ENCODE assay signal across 8 cellular contexts in the genomic region with DNA sequence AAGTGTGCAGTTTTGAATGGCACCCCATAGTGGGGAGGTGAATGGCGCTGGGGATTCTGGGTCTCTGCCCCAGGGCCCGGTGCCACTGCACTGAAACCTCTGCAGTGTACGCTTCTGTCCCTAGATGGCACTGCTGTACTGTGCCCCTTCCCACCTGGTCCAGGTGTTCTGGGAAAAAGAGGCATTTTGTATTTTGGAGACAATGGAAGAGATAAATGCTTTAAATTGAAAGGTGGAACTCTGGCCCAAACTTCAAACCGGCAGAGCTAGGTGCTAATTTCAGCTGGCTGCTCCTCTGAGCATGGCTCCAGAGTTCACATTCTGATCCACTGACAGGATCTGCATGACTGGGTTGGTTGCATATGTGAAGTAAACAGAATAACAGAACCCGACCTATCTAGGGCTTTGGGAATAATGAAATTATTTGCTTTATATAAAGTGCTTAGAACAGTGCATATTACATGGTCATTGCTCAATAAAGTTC. TPM values are rescaled to one million over a fixed set of nuclear protein-coding genes. Genes with fewer than 3 reads are reported as not detected.
A peak's percentile ranks its signal among the peaks of the same experiment; 100 is the strongest.
DNase-seq lines count a peak whose midpoint lies in the region; ATAC-seq, FAIRE-seq and TF ChIP-seq lines count a peak whose summit lies in the region.

No MANE protein-coding gene starts in this region.

- H2BK120ac ChIP-seq in H1 (replicated peaks; ENCODE audit: low read depth, low read length) = no peak overlapping the region

- H2AK5ac ChIP-seq in H1 (ENCODE audit: low read depth, low read length) = no peak overlapping the region

- H4K5ac ChIP-seq in H1 (ENCODE audit: insufficient read length, low read depth, low read length) = no peak overlapping the region

- no peak overlapping the region for H4K91ac ChIP-seq in H1 (replicated peaks; ENCODE audit: insufficient read length, low read length)

- H3K56ac ChIP-seq in H1 (replicated peaks; ENCODE audit: insufficient read length, low read depth, low read length) = no peak overlapping the region

- no peak overlapping the region for H3K23ac ChIP-seq in H1 (ENCODE audit: insufficient read length)

- H4K8ac ChIP-seq in H1 (ENCODE audit: extremely low read depth, insufficient read depth, low read length) = no peak overlapping the region

- no peak for FAIRE-seq in HTR-8/SVneo (lab: Jason Lieb, UNC)
- peak; percentile 24 for FAIRE-seq in H1 (lab: Jason Lieb, UNC)

- H3K4me2 ChIP-seq in H1 (ENCODE audit: insufficient read depth in 1 of 2, low read depth in 2 of 2, low read length in 2 of 2) = no peak overlapping the region

- peak; percentile 76 to 87 for TF ChIP-seq RAD21 in H1 (IDR thresholded peaks at IDR 0.05 in 1 of 2, conservative IDR thresholded peaks at IDR 0.05 in 1 of 2; ENCODE audit: low read depth in 2 of 2, low read length in 2 of 2)

- in situ Hi-C loops in gastrocnemius medialis (cut with MboI; ENCODE audit: low sequenced_read_pairs in 4 of 4) = no loop called here

- no peak for TF ChIP-seq EP300 in H1 (IDR thresholded peaks at IDR 0.05; ENCODE audit: borderline replicate concordance in 1 of 2, low read depth in 2 of 2, low read length in 2 of 2)

- TF ChIP-seq POLR2A in H1 (IDR thresholded peaks at IDR 0.05; ENCODE audit: control extremely low read depth in 1 of 2, low read depth in 2 of 2, low read length in 2 of 2) (no peak), gastrocnemius medialis (IDR thresholded peaks at IDR 0.05) (no peak)

- no peak overlapping the region; the same call in 1 of the 2 replicates for H2BK12ac ChIP-seq in H1 (ENCODE audit: low read depth, low read length)

- no peaks in the 10 kb centered on the region for H4K20me1 ChIP-seq in H1 (replicated peaks in 1 of 2; ENCODE audit: control insufficient read depth in 1 of 2, insufficient read depth in 2 of 2, low read length in 2 of 2)

- H2BK15ac ChIP-seq in H1 (ENCODE audit: low read length) = no peak overlapping the region

- peak; percentile 78 for ATAC-seq in SK-N-SH treated with all-trans-retinoic acid at 6 μM for 48 hours
- ATAC-seq in gastrocnemius medialis = peak in 1 of 2 donors; percentile 27
- ATAC-seq in HG02588 (IDR thresholded peaks at IDR 0.05; ENCODE audit: unreplicated experiment) = no peak

- H3K4me1 ChIP-seq in H1 (replicated peaks in 1 of 4; ENCODE audit: control insufficient read depth in 3 of 4, insufficient read depth in 4 of 4, low read length in 3 of 4) (peaks cover 0 to 11% (median 5%) of the 10 kb centered on the region in 4 experiments; a peak in 4 of 7 replicates), gastrocnemius medialis (no peaks in the 10 kb centered on the region)

- H3K27ac ChIP-seq in H1 (ENCODE audit: low read depth, low read length) = no peak overlapping the region
- H3K27ac ChIP-seq in gastrocnemius medialis = no peak overlapping the region

- TF ChIP-seq CTCF in H1 (IDR thresholded peaks at IDR 0.05; ENCODE audit: control extremely low read depth in 1 of 3, insufficient read depth in 1 of 3, low read depth in 1 of 3, low read length in 3 of 3) (peak in 2 of 3 experiments; percentile 81 to 88; a peak in 3 of 4 replicates), gastrocnemius medialis (IDR thresholded peaks at IDR 0.05 in 4 of 5, conservative IDR thresholded peaks at IDR 0.05 in 1 of 5) (peak; percentile 27 to 69 (median 60))

- no peaks in the 10 kb centered on the region for H3K79me2 ChIP-seq in H1 (ENCODE audit: control insufficient read depth in 1 of 2, insufficient read depth in 2 of 2, low read length in 2 of 2)

- H3K9me3 ChIP-seq in H1 (ENCODE audit: insufficient read depth in 2 of 2, low read depth in 1 of 2, low read length in 1 of 2) (no peaks in the 10 kb centered on the region), gastrocnemius medialis (no peaks in the 10 kb centered on the region)

- POLR2A ChIA-PET in H1 (lab: Charles Lee; ENCODE audit: partially characterized antibody) = interaction anchor here (1.0 to 1.3 kb wide), 2 partner anchors 10 to 14 kb away, joined by 3 read pairs; no protein-coding TSS in a partner anchor

- H3K27me3 ChIP-seq in H1 (replicated peaks in 1 of 4; ENCODE audit: control insufficient read depth in 3 of 4, extremely low read depth in 1 of 4, insufficient read depth in 3 of 4, low read length in 3 of 4) = no peaks in the 10 kb centered on the region
- no peaks in the 10 kb centered on the region for H3K27me3 ChIP-seq in gastrocnemius medialis

- no peak overlapping the region for H3K9ac ChIP-seq in H1 (replicated peaks in 1 of 4; ENCODE audit: extremely low read depth in 1 of 4, low read depth in 3 of 4, low read length in 3 of 4)

- H3K4me3 ChIP-seq in H1 (ENCODE audit: extremely low read depth in 1 of 4, insufficient read depth in 2 of 4, low read depth in 3 of 4, low read length in 4 of 4) = no peak overlapping the region
- H3K4me3 ChIP-seq in gastrocnemius medialis = no peak overlapping the region

- no peaks in the 10 kb centered on the region for H3K79me1 ChIP-seq in H1 (ENCODE audit: low read depth, low read length)

- H2AFZ ChIP-seq in H1 (ENCODE audit: low read length) = 0 out of 2 replicates have a peak overlapping the region, but pooled peaks have one; percentile 36

- H3K18ac ChIP-seq in H1 (ENCODE audit: extremely low read depth, low read length) = no peak overlapping the region; the same call in 1 of the 2 replicates

- no peaks in the 10 kb centered on the region; the same call in 1 of the 2 replicates for H3K23me2 ChIP-seq in H1 (ENCODE audit: low read depth, low read length)

- DNase-seq in DMS153 treated with DMSO at 0.1 percent for 48 hours (lab: John Stamatoyannopoulos, UW; ENCODE audit: unreplicated experiment) (peak; percentile 41), HTR-8/SVneo (ENCODE audit: insufficient read length, low spot score) (peak; percentile 72), H1 (ENCODE audit: low read depth in 1 of 2, low spot score in 2 of 2) (peak in 1 of 2 experiments; percentile 90), gastrocnemius medialis (no peak), EL (no peak), medulla oblongata (ENCODE audit: extremely low spot score) (no peak)

- intact Hi-C loops in gastrocnemius medialis (cut with DNase I; ENCODE audit: low total_unique reads) = no loop called here

- WGBS in H1 (ENCODE audit: extremely low coverage in 1 of 2, insufficient coverage in 1 of 2, insufficient read length in 1 of 2, insufficient replicate concordance in 2 of 2, low coverage in 1 of 2, low lambda C conversion rate in 2 of 2, missing lambda C conversion rate in 1 of 2), 2 experiments = 32% methylated on average over 5 of the region's 5 CpGs; no CpG with 5 or more reads in 1 of the 2 experiments

- no peaks in the 10 kb centered on the region for H3K36me3 ChIP-seq in H1 (ENCODE audit: control insufficient read depth in 2 of 4, insufficient read depth in 4 of 4, low read length in 3 of 4)
- no peaks in the 10 kb centered on the region for H3K36me3 ChIP-seq in gastrocnemius medialis

- H2BK5ac ChIP-seq in H1 (ENCODE audit: low read depth, low read length) = no peak overlapping the region

- H3K4ac ChIP-seq in H1 (replicated peaks; ENCODE audit: insufficient read length, low read depth, low read length) = no peak overlapping the region

- H3K14ac ChIP-seq in H1 (ENCODE audit: insufficient read length) = no peak overlapping the region

- CTCF ChIA-PET in H1 (lab: Charles Lee; ENCODE audit: partially characterized antibody) = interaction anchor here (0.9 to 4.4 kb wide), 32 partner anchors 9 to 745 kb away, joined by 3 to 26 read pairs (median 5); no protein-coding TSS in a partner anchor

- 0 out of 2 replicates have a peak overlapping the region, but pooled peaks have one; percentile 93 for H2BK20ac ChIP-seq in H1 (ENCODE audit: low read length)

TF ChIP-seq in SK-N-SH treated with all-trans-retinoic acid at 6 μM for 48 hours, 23 proteins besides CTCF, POLR2A, EP300 and RAD21 (continues in another document):
- no peak for TF ChIP-seq ZC3H10 (CRISPR knock-in tag; IDR thresholded peaks at IDR 0.05)
- TF ChIP-seq, protein P1, sequence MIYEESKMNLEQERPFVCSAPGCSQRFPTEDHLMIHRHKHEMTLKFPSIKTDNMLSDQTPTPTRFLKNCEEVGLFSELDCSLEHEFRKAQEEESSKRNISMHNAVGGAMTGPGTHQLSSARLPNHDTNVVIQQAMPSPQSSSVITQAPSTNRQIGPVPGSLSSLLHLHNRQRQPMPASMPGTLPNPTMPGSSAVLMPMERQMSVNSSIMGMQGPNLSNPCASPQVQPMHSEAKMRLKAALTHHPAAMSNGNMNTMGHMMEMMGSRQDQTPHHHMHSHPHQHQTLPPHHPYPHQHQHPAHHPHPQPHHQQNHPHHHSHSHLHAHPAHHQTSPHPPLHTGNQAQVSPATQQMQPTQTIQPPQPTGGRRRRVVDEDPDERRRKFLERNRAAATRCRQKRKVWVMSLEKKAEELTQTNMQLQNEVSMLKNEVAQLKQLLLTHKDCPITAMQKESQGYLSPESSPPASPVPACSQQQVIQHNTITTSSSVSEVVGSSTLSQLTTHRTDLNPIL (CRISPR knock-in tag; IDR thresholded peaks at IDR 0.05; ENCODE audit: low read depth) = no peak

TF ChIP-seq in H1, 55 proteins besides CTCF, POLR2A, EP300 and RAD21:
- TF ChIP-seq TCF12 (IDR thresholded peaks at IDR 0.05; ENCODE audit: low read depth, low read length) (peak; percentile 85; the same call in 1 of the 2 replicates), YY1 (IDR thresholded peaks at IDR 0.05; ENCODE audit: low read depth, low read length) (peak; percentile 47; the same call in 1 of the 2 replicates), CBX8 (IDR thresholded peaks at IDR 0.05; ENCODE audit: borderline replicate concordance, low read depth, low read length) (no peak), HDAC2 (IDR thresholded peaks at IDR 0.05; ENCODE audit: borderline replicate concordance in 1 of 2, low read depth in 2 of 2, low read length in 2 of 2) (no peak), MAFK (IDR thresholded peaks at IDR 0.05; ENCODE audit: low read depth, low read length) (no peak)
- TF ChIP-seq, protein P2, sequence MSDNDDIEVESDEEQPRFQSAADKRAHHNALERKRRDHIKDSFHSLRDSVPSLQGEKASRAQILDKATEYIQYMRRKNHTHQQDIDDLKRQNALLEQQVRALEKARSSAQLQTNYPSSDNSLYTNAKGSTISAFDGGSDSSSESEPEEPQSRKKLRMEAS (IDR thresholded peaks at IDR 0.05) = peak; percentile 67
TF ChIP-seq in H1: peak in this region for 3.

RNA-seq across cellular contexts. Expression of a gene that starts 52.2 kb away (rescaled TPM):
- total RNA-seq in H1 (2021; fragmentation: NEBNext Ultra II Directional; extraction: Animal tissue kit (Norgen Biotek cat#: 25700)) = 0.08 TPM in 1 of 2 replicates, not detected in the other
- polyA plus RNA-seq in H1 (2011; rRNA removed) = 0.05 and 0.06 TPM in 2 replicates
- polyA plus RNA-seq in H1 (2011; cell fraction: cytosol; rRNA removed) = 0.05 TPM
- 0.06 TPM for polyA plus RNA-seq in H1 (2011; cell fraction: nucleus; rRNA removed)
- 0.05 to 0.06 TPM in 2 of 4 replicates, not detected in the others for polyA plus RNA-seq in H1 (2012, experiment 1 of 2)
- 0.07 TPM for polyA plus RNA-seq in H1 (2012, experiment 2 of 2)
- 0.04 TPM for polyA plus RNA-seq in H1 (2013, experiment 1 of 2)
- 0.09 TPM for polyA plus RNA-seq in H1 (2013, experiment 2 of 2)
- polyA minus RNA-seq in H1 (2011; rRNA and poly(A)+ RNA removed) = 0.03 and 0.10 TPM in 2 replicates
- 0.37 TPM for polyA minus RNA-seq in H1 (2011; cell fraction: cytosol; rRNA and poly(A)+ RNA removed)
- 0.20 TPM for polyA minus RNA-seq in H1 (2011; cell fraction: nucleus; rRNA and poly(A)+ RNA removed)
- total RNA-seq in gastrocnemius medialis = under 1 TPM in 2 of 4 donors, not detected in 2; 0.13 to 0.26 TPM

Comparison
In these comparisons a context has a peak if more than half of its experiments do, and no peak if none do; other contexts are left out.
1. DNase-seq: peak in DMS153 treated with DMSO at 0.1 percent for 48 hours (single experiment) and HTR-8/SVneo (single experiment); none in gastrocnemius medialis (0 of 2), EL (single experiment) and medulla oblongata (single experiment).